ENCODE assay signal across 1 cellular context in genomic region chr1:16613185-16614147, GRCh38.
A peak's percentile ranks its signal among the peaks of the same experiment; 100 is the strongest.
TF ChIP-seq lines count a peak whose summit lies in the region.

Gene NBPF1 (minus strand): TSS chr1:16613564.

TF ChIP-seq in HepG2, 621 proteins besides CTCF, POLR2A, EP300 and RAD21 (continued from another document and continues in another):
- TF ChIP-seq ZNF142 (CRISPR knock-in tag; IDR thresholded peaks at IDR 0.05) = peak; percentile 97
- TF ChIP-seq ZBTB8A (CRISPR knock-in tag; IDR thresholded peaks at IDR 0.05; ENCODE audit: borderline replicate concordance, low read depth) = peak; percentile 95; the same call in 1 of the 2 replicates
- TF ChIP-seq TP53 (CRISPR knock-in tag; conservative IDR thresholded peaks at IDR 0.05) = peak; percentile 93
- peak; percentile 91 for TF ChIP-seq KAT8 (CRISPR knock-in tag; IDR thresholded peaks at IDR 0.05)
- TF ChIP-seq SRF (IDR thresholded peaks at IDR 0.05; ENCODE audit: low read depth, low read length) = peak; percentile 11; the same call in 1 of the 2 replicates
- peak; percentile 94 for TF ChIP-seq ARID2 (CRISPR knock-in tag; IDR thresholded peaks at IDR 0.05; ENCODE audit: borderline replicate concordance)
- TF ChIP-seq LBX2 (CRISPR knock-in tag; IDR thresholded peaks at IDR 0.05; ENCODE audit: borderline replicate concordance) = peak; percentile 97
- TF ChIP-seq TAF15 (IDR thresholded peaks at IDR 0.05; ENCODE audit: low read depth, low read length, poor library complexity, severe bottlenecking) = peak; percentile 86
- peak; percentile 99 for TF ChIP-seq ZNF547 (CRISPR knock-in tag; IDR thresholded peaks at IDR 0.05)
- no peak for TF ChIP-seq NR2F6 (IDR thresholded peaks at IDR 0.05)
- TF ChIP-seq NR2F6 (CRISPR knock-in tag; IDR thresholded peaks at IDR 0.05) = peak; percentile 80
- TF ChIP-seq CERS6 (CRISPR knock-in tag; IDR thresholded peaks at IDR 0.05) = peak; percentile 97
- no peak for TF ChIP-seq ZNF841 (CRISPR knock-in tag; IDR thresholded peaks at IDR 0.05; ENCODE audit: borderline replicate concordance)
- TF ChIP-seq ZNF280D (CRISPR knock-in tag; IDR thresholded peaks at IDR 0.05) = peak; percentile 88
- TF ChIP-seq PRPF4 (IDR thresholded peaks at IDR 0.05; ENCODE audit: low read depth, low read length, poor library complexity, severe bottlenecking) = no peak
- peak; percentile 93 for TF ChIP-seq ZBTB3 (CRISPR knock-in tag; IDR thresholded peaks at IDR 0.05; ENCODE audit: borderline replicate concordance, low read depth)
- peak; percentile 70; the same call in 1 of the 2 replicates for TF ChIP-seq RXRB (CRISPR knock-in tag; IDR thresholded peaks at IDR 0.05; ENCODE audit: borderline replicate concordance)
- TF ChIP-seq ZNF10 (CRISPR knock-in tag; IDR thresholded peaks at IDR 0.05; ENCODE audit: borderline replicate concordance, low read depth) = peak; percentile 81; the same call in 1 of the 2 replicates
- peak; percentile 83; the same call in 1 of the 2 replicates for TF ChIP-seq ZFP36L2 (CRISPR knock-in tag; IDR thresholded peaks at IDR 0.05)
- TF ChIP-seq E2F5 (CRISPR knock-in tag; conservative IDR thresholded peaks at IDR 0.05) = peak; percentile 75
- peak; percentile 85; the same call in 1 of the 2 replicates for TF ChIP-seq ZNF576 (CRISPR knock-in tag; IDR thresholded peaks at IDR 0.05)
- no peak for TF ChIP-seq ZFP82 (CRISPR knock-in tag; IDR thresholded peaks at IDR 0.05; ENCODE audit: borderline replicate concordance)
- TF ChIP-seq SNAPC2 (CRISPR knock-in tag; IDR thresholded peaks at IDR 0.05) = peak; percentile 99
- 0 out of 2 replicates have a peak, but pooled peaks have one; percentile 99 for TF ChIP-seq FOXO4 (CRISPR knock-in tag; conservative IDR thresholded peaks at IDR 0.05)
- no peak; the same call in none of the 2 replicates for TF ChIP-seq ZKSCAN8 (CRISPR knock-in tag; IDR thresholded peaks at IDR 0.05; ENCODE audit: borderline replicate concordance)
- TF ChIP-seq POGK (CRISPR knock-in tag; conservative IDR thresholded peaks at IDR 0.05) = peak; percentile 98
- TF ChIP-seq ZNF280B (CRISPR knock-in tag; IDR thresholded peaks at IDR 0.05; ENCODE audit: borderline replicate concordance) = no peak
- peak; percentile 70; the same call in 1 of the 2 replicates for TF ChIP-seq RFX5 (IDR thresholded peaks at IDR 0.05; ENCODE audit: low read depth, low read length)
- no peak for TF ChIP-seq ZNF282 (IDR thresholded peaks at IDR 0.05; ENCODE audit: partially characterized antibody)
- peak; percentile 90 for TF ChIP-seq ELK4 (CRISPR knock-in tag; IDR thresholded peaks at IDR 0.05; ENCODE audit: borderline replicate concordance)
- TF ChIP-seq NR2F2 (IDR thresholded peaks at IDR 0.05; ENCODE audit: borderline replicate concordance, low read depth) = no peak
- peak; percentile 93 for TF ChIP-seq ZFY (CRISPR knock-in tag; IDR thresholded peaks at IDR 0.05)
- TF ChIP-seq ZMAT3 (CRISPR knock-in tag; conservative IDR thresholded peaks at IDR 0.05) = peak; percentile 95
- TF ChIP-seq ZNF362 (CRISPR knock-in tag; IDR thresholded peaks at IDR 0.05; ENCODE audit: borderline replicate concordance) = peak; percentile 73
- TF ChIP-seq HHEX (CRISPR knock-in tag; IDR thresholded peaks at IDR 0.05) = peak; percentile 59; the same call in 1 of the 2 replicates
- peak; percentile 43 for TF ChIP-seq ETV5 (CRISPR knock-in tag; IDR thresholded peaks at IDR 0.05; ENCODE audit: borderline replicate concordance)
